ENCODE assay signal across 12 cellular contexts in genomic region chr11:61037694-61038093, GRCh38.
DNase-seq lines count a peak whose midpoint lies in the region; ATAC-seq and TF ChIP-seq lines count a peak whose summit lies in the region.
"Had no signal": no experiment of that assay in that cellular context is flagged by ENCODE, and none has a peak within 500 bp of the region (broad histone marks: within the 10 kb centered on the region; RNA-seq: fewer than 3 reads in every experiment).

No MANE protein-coding gene starts in this region.

- in situ Hi-C loops in G401 (cut with HindIII; ENCODE audit: low sequenced_read_pairs) (no loop called here), GM13977 (cut with MboI; ENCODE audit: low pct_unique_long_range_greater_than_20kb, low sequenced_read_pairs, unreplicated experiment) (no loop called here)

- no peaks in the 10 kb centered on the region for H3K9me3 Mint-ChIP-seq in activated T-helper 17 cell treated with anti-CD3 and anti-CD28 coated beads, Interleukin-2, amount 50 U/mL, for 72 hours
- H3K9me3 Mint-ChIP-seq: CD8-positive, alpha-beta T cell had no signal

- no peaks in the 10 kb centered on the region for H3K27me3 Mint-ChIP-seq in activated T-helper 17 cell treated with anti-CD3 and anti-CD28 coated beads, Interleukin-2, amount 50 U/mL, for 72 hours

- no peak overlapping the region for H3K4me3 ChIP-seq in foreskin fibroblast (ENCODE audit: low read depth in 1 of 2, low read length in 2 of 2)
- H3K4me3 ChIP-seq: vagina had no signal

- DNase-seq in A172 (ENCODE audit: low spot score) (peak; percentile 6), G401 (ENCODE audit: low spot score) (peak; percentile 29), foreskin fibroblast (peak; percentile 4 to 45), GM13977 (ENCODE audit: low spot score) (no peak), NCI-H526 (lab: John Stamatoyannopoulos, UW) (no peak), NCI-H524 (lab: John Stamatoyannopoulos, UW) (no peak)
- DNase-seq: activated gamma-delta T cell; CD8-positive, alpha-beta T cell; NCI-H1694 treated with DMSO at 0.1 percent for 48 hours had no signal

- H3K36me3 Mint-ChIP-seq in activated T-helper 17 cell treated with anti-CD3 and anti-CD28 coated beads, Interleukin-2, amount 50 U/mL, for 72 hours (ENCODE audit: low read depth), result peaks cover 100% of the 10 kb centered on the region
- H3K36me3 Mint-ChIP-seq: CD8-positive, alpha-beta T cell had no signal

- peak; percentile 63 for ATAC-seq in activated T-helper 17 cell treated with anti-CD3 and anti-CD28 coated beads, Interleukin-2, amount 50 U/mL, for 72 hours (replicated peaks)
- no peak for ATAC-seq in HG02981 (IDR thresholded peaks at IDR 0.05; ENCODE audit: unreplicated experiment)
- ATAC-seq: CD8-positive, alpha-beta T cell had no signal

- TF ChIP-seq CTCF in foreskin fibroblast (IDR thresholded peaks at IDR 0.05; ENCODE audit: low read depth, low read length) (no peak), GM13977 (IDR thresholded peaks at IDR 0.05; ENCODE audit: extremely low read depth, insufficient read depth, missing control alignments) (no peak)

- H3K27ac Mint-ChIP-seq in activated T-helper 17 cell treated with anti-CD3 and anti-CD28 coated beads, Interleukin-2, amount 50 U/mL, for 72 hours, result peak overlapping the region; percentile 95
- H3K27ac Mint-ChIP-seq: CD8-positive, alpha-beta T cell had no signal

- peak overlapping the region; percentile 84 for H3K4me3 Mint-ChIP-seq in activated T-helper 17 cell treated with anti-CD3 and anti-CD28 coated beads, Interleukin-2, amount 50 U/mL, for 72 hours
- H3K4me3 Mint-ChIP-seq: CD8-positive, alpha-beta T cell had no signal

- H3K4me1 Mint-ChIP-seq in activated T-helper 17 cell treated with anti-CD3 and anti-CD28 coated beads, Interleukin-2, amount 50 U/mL, for 72 hours, result peaks cover 53% of the 10 kb centered on the region

Comparison
In these comparisons a context has a peak if more than half of its experiments do, and no peak if none do; other contexts are left out.
1. DNase-seq: peak in A172 (single experiment), G401 (single experiment) and foreskin fibroblast (2 of 2); none in GM13977 (single experiment), NCI-H526 (0 of 2) and NCI-H524 (0 of 2).